In the genomic region with DNA sequence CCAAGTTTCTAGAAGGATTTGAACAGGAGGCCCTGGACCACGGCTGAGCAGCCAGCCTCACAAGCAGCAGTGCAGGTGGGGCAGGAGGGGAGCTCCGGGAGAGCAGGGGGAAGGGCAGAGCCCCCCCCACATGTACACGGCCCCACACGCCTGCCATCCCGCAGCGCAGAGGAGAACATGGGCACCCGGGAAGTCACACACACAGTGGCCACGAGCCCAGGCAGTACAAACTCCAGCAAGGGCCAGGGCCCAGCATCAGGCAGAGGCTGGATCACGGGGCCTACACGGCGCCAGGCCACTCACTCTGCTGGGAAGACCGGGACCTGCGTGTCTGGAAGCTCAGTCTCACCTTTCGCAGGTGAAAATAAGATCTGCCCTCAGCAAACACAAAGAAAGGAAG, we compare ENCODE assay signal across 30 cellular contexts.
"Had no signal": no experiment of that assay in that cellular context is flagged by ENCODE, and none has a peak within 500 bp of the region (broad histone marks: within the 10 kb centered on the region; RNA-seq: fewer than 3 reads in every experiment).

No MANE protein-coding gene starts in this region.

- H3K27me3 Mint-ChIP-seq: activated naive CD8-positive, alpha-beta T cell treated with anti-CD3 and anti-CD28 coated beads for 36 hours; naive B cell had no signal

- H3K27ac ChIP-seq: adrenal gland, body of pancreas, colonic mucosa, gastroesophageal sphincter, hepatocyte, pancreas, thoracic aorta had no signal

- H3K4me3 ChIP-seq: adrenal gland, body of pancreas, colonic mucosa, gastroesophageal sphincter, hepatocyte, pancreas, prostate gland, skin epidermis, thoracic aorta had no signal

- H3K4me3 Mint-ChIP-seq: activated naive CD4-positive, alpha-beta T cell treated with anti-CD3 and anti-CD28 coated beads for 36 hours; activated naive CD8-positive, alpha-beta T cell treated with anti-CD3 and anti-CD28 coated beads for 36 hours; activated T-helper 1 cell treated with anti-CD3 and anti-CD28 coated beads, Interleukin-12 subunit alpha, Interleukin-12 subunit beta, Interleukin-2, Interleukin-4 antibody, amounts not matched to agents 30 ng/mL and 10 ng/mL and 1 ng/mL, durations not matched to agents 14 hours and 24 hours and 36 hours; mesothelial cell of epicardium had no signal

- DNase-seq: activated CD4-positive, alpha-beta T cell treated with anti-CD3 and anti-CD28 coated beads for 4 hours; activated CD4-positive, alpha-beta T cell treated with anti-CD3 and anti-CD28 coated beads, Interleukin-2, amount 50 U/mL, for 4 hours; activated effector memory CD4-positive, alpha-beta T cell treated with anti-CD3 and anti-CD28 coated beads, Interleukin-2, amount 50 U/mL, for 16 hours; activated naive CD4-positive, alpha-beta T cell treated with anti-CD3 and anti-CD28 coated beads for 36 hours; activated naive CD8-positive, alpha-beta T cell treated with anti-CD3 and anti-CD28 coated beads for 36 hours; activated T-cell treated with anti-CD3 and anti-CD28 coated beads for 4 hours; adrenal gland; aorta; body of pancreas; colonic mucosa; effector CD8-positive, alpha-beta T cell; islet precursor cell; left ventricle myocardium superior; naive B cell; nucleus accumbens; pancreas; retina; stimulated activated CD4-positive, alpha-beta T cell treated with anti-CD3 and anti-CD28 coated beads, Interleukin-12 subunit alpha, Interleukin-12 subunit beta, amount 100 ng/mL, for 4 hours; stimulated activated CD4-positive, alpha-beta T cell treated with anti-CD3 and anti-CD28 coated beads, Interleukin-4, amount 100 ng/mL, for 1 hour; stimulated activated naive CD8-positive, alpha-beta T cell treated with anti-CD3 and anti-CD28 coated beads, Interleukin-15, Interleukin-2, amounts not matched to agents 100 U/mL and 50 U/mL, for 24 hours; trophoblast cell had no signal

- H3K4me2 ChIP-seq: hepatocyte had no signal

- H3K36me3 ChIP-seq: colonic mucosa had no signal

- FAIRE-seq: pancreas, urothelium cell line had no signal

- ATAC-seq: body of pancreas; gastroesophageal sphincter; left ventricle myocardium superior; pancreas; sciatic nerve; stimulated activated naive CD8-positive, alpha-beta T cell treated with anti-CD3 and anti-CD28 coated beads, Interleukin-15, Interleukin-2, amounts not matched to agents 100 U/mL and 50 U/mL, for 24 hours had no signal

- H2AFZ ChIP-seq: hepatocyte had no signal

- H3K27ac Mint-ChIP-seq: activated naive CD4-positive, alpha-beta T cell treated with anti-CD3 and anti-CD28 coated beads for 36 hours; activated naive CD8-positive, alpha-beta T cell treated with anti-CD3 and anti-CD28 coated beads for 36 hours; activated T-helper 1 cell treated with anti-CD3 and anti-CD28 coated beads, Interleukin-12 subunit alpha, Interleukin-12 subunit beta, Interleukin-2, Interleukin-4 antibody, amounts not matched to agents 30 ng/mL and 10 ng/mL and 1 ng/mL, durations not matched to agents 14 hours and 24 hours and 36 hours; mesothelial cell of epicardium had no signal

- H3K27me3 ChIP-seq: adrenal gland, body of pancreas, colonic mucosa, gastroesophageal sphincter, hepatocyte, pancreas had no signal

- H3K9me3 ChIP-seq: adrenal gland, body of pancreas, colonic mucosa, gastroesophageal sphincter, pancreas, prostate gland, thoracic aorta had no signal

- H3K9me3 Mint-ChIP-seq: activated naive CD4-positive, alpha-beta T cell treated with anti-CD3 and anti-CD28 coated beads for 36 hours; activated naive CD8-positive, alpha-beta T cell treated with anti-CD3 and anti-CD28 coated beads for 36 hours; activated T-helper 1 cell treated with anti-CD3 and anti-CD28 coated beads, Interleukin-12 subunit alpha, Interleukin-12 subunit beta, Interleukin-2, Interleukin-4 antibody, amounts not matched to agents 30 ng/mL and 10 ng/mL and 1 ng/mL, durations not matched to agents 14 hours and 24 hours and 36 hours; mesothelial cell of epicardium; naive B cell had no signal

- H3K4me1 ChIP-seq: colonic mucosa, pancreas had no signal
